In genomic region chr7:139387594-139387993, GRCh38 we compare ENCODE assay signal across 1 cellular context.
TF ChIP-seq lines count a peak whose summit lies in the region.

No MANE protein-coding gene starts in this region.

TF ChIP-seq in HepG2, 621 proteins besides CTCF, POLR2A, EP300 and RAD21:
- no peak for TF ChIP-seq TCF12 (IDR thresholded peaks at IDR 0.05)
- TF ChIP-seq TCF12 (CRISPR knock-in tag; IDR thresholded peaks at IDR 0.05), result no peak
